ENCODE assay signal across 22 cellular contexts in genomic region chr14:95739356-95739755, GRCh38. TPM values are rescaled to one million over a fixed set of nuclear protein-coding genes. Genes with fewer than 3 reads are reported as not detected.
"Had no signal": no experiment of that assay in that cellular context is flagged by ENCODE, and none has a peak within 500 bp of the region (broad histone marks: within the 10 kb centered on the region; RNA-seq: fewer than 3 reads in every experiment).

No MANE protein-coding gene starts in this region.

- H3K27me3 ChIP-seq: transverse colon had no signal

- DNase-seq: activated CD4-positive, alpha-beta memory T cell treated with anti-CD3 and anti-CD28 coated beads for 36 hours; activated CD8-positive, alpha-beta memory T cell treated with anti-CD3 and anti-CD28 coated beads, Interleukin-2, amount 50 U/mL, for 48 hours; amygdala; foreskin melanocyte; head of caudate nucleus; left colon; midbrain; occipital lobe; right cardiac atrium; stimulated activated naive B cell treated with anti-CD40 and anti-IgM and Interleukin-4, amounts not matched to agents 10 μg/mL and 1 μg/mL and 100 μg/mL, for 72 hours; substantia nigra; transverse colon had no signal

- H3K27ac Mint-ChIP-seq: brain, progenitor cell of endocrine pancreas had no signal

- H3K4me2 ChIP-seq: smooth muscle cell had no signal

- H3K36me3 ChIP-seq: transverse colon had no signal

- H3K36me3 Mint-ChIP-seq: brain had no signal

- H3K4me3 ChIP-seq: lung, smooth muscle cell, transverse colon had no signal

- ATAC-seq: activated CD4-positive, CD25-positive, alpha-beta regulatory T cell treated with anti-CD3 and anti-CD28 coated beads, Interleukin-2, amount 50 U/mL, for 24 hours; left colon; right cardiac atrium; SK-N-SH treated with all-trans-retinoic acid at 6 μM for 48 hours; stimulated activated naive B cell treated with anti-CD40 and anti-IgM and Interleukin-4, amounts not matched to agents 10 μg/mL and 1 μg/mL and 100 μg/mL, for 72 hours had no signal

- H3K27ac ChIP-seq: transverse colon had no signal

- H3K4me1 ChIP-seq: transverse colon had no signal

- H3K4me3 Mint-ChIP-seq: activated CD4-positive, alpha-beta memory T cell treated with anti-CD3 and anti-CD28 coated beads for 36 hours; activated naive CD4-positive, alpha-beta T cell treated with anti-CD3 and anti-CD28 coated beads, Interleukin-2, amount 50 U/mL, for 24 hours; brain had no signal

- H3K27me3 Mint-ChIP-seq: activated naive CD4-positive, alpha-beta T cell treated with anti-CD3 and anti-CD28 coated beads, Interleukin-2, amount 50 U/mL, for 24 hours; stimulated activated naive B cell treated with anti-CD40 and anti-IgM and Interleukin-4, amounts not matched to agents 10 μg/mL and 1 μg/mL and 100 μg/mL, for 72 hours had no signal

- H3K9me3 Mint-ChIP-seq: brain had no signal

- H3K9me3 ChIP-seq: transverse colon had no signal

- H3K4me1 Mint-ChIP-seq: brain had no signal

RNA-seq across cellular contexts. Expression of gene TCL1A, which starts 25.4 kb away (rescaled TPM):
- total RNA-seq: activated CD4-positive, alpha-beta memory T cell treated with anti-CD3 and anti-CD28 coated beads for 36 hours; cerebellum; dermis microvascular lymphatic vessel endothelial cell; progenitor cell of endocrine pancreas; right cardiac atrium; smooth muscle cell; T-helper 2 cell treated with Interferon-gamma antibody and Interleukin-4, amounts not matched to agents 100 ng/mL and 5 ng/mL, for 36 hours had no signal
- polyA plus RNA-seq: right cardiac atrium, smooth muscle cell had no signal

RNA-seq across cellular contexts. Expression of gene TCL1B, which starts 53.1 kb away (rescaled TPM):
- total RNA-seq: activated CD4-positive, alpha-beta memory T cell treated with anti-CD3 and anti-CD28 coated beads for 36 hours; cerebellum; dermis microvascular lymphatic vessel endothelial cell; left colon; occipital lobe; progenitor cell of endocrine pancreas; right cardiac atrium; smooth muscle cell; T-helper 2 cell treated with Interferon-gamma antibody and Interleukin-4, amounts not matched to agents 100 ng/mL and 5 ng/mL, for 36 hours had no signal
- polyA plus RNA-seq: right cardiac atrium, smooth muscle cell had no signal
